ENCODE assay signal across 2 cellular contexts in the genomic region with DNA sequence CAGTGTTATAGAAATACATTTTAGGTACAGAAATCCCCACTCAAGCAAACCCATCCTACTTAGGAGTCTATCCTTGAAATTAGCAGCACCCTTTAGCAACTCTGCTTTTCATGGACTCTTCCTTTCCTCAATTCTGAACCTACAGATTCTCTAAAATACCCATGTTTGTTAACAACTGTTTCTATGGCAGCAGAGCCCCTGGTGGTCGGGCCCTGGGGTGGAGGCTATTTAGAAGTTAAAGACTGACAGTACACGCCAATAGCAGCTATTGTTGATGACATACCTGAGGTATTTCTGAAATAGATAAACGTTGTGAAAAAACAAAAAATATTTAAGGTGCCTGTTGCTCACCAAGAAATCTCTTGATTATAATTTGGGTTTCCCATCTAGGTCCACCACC.
TF ChIP-seq lines count a peak whose summit lies in the region.

No MANE protein-coding gene starts in this region.

TF ChIP-seq in GM23338, 12 proteins besides CTCF, POLR2A, EP300 and RAD21 (continues in another document):
- TF ChIP-seq ZNF114 (CRISPR knock-in tag; IDR thresholded peaks at IDR 0.05): no peak
- no peak for TF ChIP-seq EZH2 (IDR thresholded peaks at IDR 0.05; ENCODE audit: low read depth, unreplicated experiment)
- no peak for TF ChIP-seq CREB1 (CRISPR knock-in tag; IDR thresholded peaks at IDR 0.05; ENCODE audit: low read depth)
- no peak for TF ChIP-seq EZH2phosphoT487 (IDR thresholded peaks at IDR 0.05; ENCODE audit: unreplicated experiment)
- no peak for TF ChIP-seq JUNB (IDR thresholded peaks at IDR 0.05; ENCODE audit: unreplicated experiment)
- no peak for TF ChIP-seq POLR2AphosphoS5 (IDR thresholded peaks at IDR 0.05; ENCODE audit: low read depth)
- no peak for TF ChIP-seq ZNF331 (CRISPR knock-in tag; IDR thresholded peaks at IDR 0.05; ENCODE audit: low read depth)
- TF ChIP-seq, protein P1, sequence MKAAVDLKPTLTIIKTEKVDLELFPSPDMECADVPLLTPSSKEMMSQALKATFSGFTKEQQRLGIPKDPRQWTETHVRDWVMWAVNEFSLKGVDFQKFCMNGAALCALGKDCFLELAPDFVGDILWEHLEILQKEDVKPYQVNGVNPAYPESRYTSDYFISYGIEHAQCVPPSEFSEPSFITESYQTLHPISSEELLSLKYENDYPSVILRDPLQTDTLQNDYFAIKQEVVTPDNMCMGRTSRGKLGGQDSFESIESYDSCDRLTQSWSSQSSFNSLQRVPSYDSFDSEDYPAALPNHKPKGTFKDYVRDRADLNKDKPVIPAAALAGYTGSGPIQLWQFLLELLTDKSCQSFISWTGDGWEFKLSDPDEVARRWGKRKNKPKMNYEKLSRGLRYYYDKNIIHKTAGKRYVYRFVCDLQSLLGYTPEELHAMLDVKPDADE (IDR thresholded peaks at IDR 0.05): no peak
- no peak for TF ChIP-seq ZNF462 (CRISPR knock-in tag; IDR thresholded peaks at IDR 0.05)
- no peak for TF ChIP-seq NANOG (IDR thresholded peaks at IDR 0.05; ENCODE audit: borderline replicate concordance)

TF ChIP-seq in WTC11, 78 proteins besides CTCF, POLR2A, EP300 and RAD21:
- TF ChIP-seq ESRRA (CRISPR knock-in tag; IDR thresholded peaks at IDR 0.05; ENCODE audit: borderline replicate concordance): no peak
- TF ChIP-seq, protein P2, sequence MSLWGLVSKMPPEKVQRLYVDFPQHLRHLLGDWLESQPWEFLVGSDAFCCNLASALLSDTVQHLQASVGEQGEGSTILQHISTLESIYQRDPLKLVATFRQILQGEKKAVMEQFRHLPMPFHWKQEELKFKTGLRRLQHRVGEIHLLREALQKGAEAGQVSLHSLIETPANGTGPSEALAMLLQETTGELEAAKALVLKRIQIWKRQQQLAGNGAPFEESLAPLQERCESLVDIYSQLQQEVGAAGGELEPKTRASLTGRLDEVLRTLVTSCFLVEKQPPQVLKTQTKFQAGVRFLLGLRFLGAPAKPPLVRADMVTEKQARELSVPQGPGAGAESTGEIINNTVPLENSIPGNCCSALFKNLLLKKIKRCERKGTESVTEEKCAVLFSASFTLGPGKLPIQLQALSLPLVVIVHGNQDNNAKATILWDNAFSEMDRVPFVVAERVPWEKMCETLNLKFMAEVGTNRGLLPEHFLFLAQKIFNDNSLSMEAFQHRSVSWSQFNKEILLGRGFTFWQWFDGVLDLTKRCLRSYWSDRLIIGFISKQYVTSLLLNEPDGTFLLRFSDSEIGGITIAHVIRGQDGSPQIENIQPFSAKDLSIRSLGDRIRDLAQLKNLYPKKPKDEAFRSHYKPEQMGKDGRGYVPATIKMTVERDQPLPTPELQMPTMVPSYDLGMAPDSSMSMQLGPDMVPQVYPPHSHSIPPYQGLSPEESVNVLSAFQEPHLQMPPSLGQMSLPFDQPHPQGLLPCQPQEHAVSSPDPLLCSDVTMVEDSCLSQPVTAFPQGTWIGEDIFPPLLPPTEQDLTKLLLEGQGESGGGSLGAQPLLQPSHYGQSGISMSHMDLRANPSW (CRISPR knock-in tag; conservative IDR thresholded peaks at IDR 0.05; ENCODE audit: low read depth): no peak
- peak; percentile 60; the same call in 1 of the 2 replicates for TF ChIP-seq ZNF423 (CRISPR knock-in tag; IDR thresholded peaks at IDR 0.05)
- no peak for TF ChIP-seq ETV6 (CRISPR knock-in tag; IDR thresholded peaks at IDR 0.05)
- TF ChIP-seq OVOL2 (CRISPR knock-in tag; IDR thresholded peaks at IDR 0.05; ENCODE audit: borderline replicate concordance): no peak
